ENCODE assay signal across 26 cellular contexts in the genomic region with DNA sequence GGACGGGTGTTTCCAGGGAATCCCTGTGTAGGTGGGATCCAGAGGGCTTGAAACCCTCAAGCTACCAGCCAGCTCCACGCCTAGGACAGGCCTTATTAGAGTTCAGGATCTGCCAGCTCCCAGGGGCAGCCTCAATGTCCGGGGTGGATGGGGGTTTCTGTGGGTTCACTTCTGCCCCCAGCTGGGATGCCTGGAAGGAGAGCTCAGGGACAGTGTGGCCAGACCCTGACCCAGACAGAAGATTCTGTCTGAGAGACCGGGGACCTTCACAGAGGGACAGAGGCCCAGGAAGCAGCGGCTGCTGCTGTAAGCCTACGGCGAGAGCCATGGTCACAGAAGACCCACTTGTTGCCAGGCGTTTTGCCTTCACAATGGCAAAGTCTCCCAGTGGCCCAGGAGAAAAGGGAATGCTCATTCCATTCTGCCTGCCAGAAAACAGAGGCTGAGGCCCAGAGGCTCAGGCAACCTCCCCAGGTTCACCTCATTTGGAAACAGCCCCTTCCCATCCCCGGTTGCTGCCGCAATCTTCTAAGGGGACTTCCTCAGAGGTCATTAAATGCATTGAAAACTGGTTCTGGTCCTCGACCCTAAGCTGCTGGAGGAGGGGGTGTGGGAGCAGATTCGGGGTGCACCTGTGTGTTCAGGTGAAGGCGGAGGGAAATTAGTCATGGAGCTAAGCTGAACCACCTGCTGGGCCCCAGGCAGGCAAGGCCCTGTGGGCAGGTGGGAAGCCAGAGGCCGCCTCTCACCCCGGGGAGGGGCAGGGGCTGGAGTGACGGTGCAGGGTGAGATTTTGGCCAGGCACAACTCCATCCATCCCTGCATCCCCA. TPM values are rescaled to one million over a fixed set of nuclear protein-coding genes. Genes with fewer than 3 reads are reported as not detected.
"Had no signal": no experiment of that assay in that cellular context is flagged by ENCODE, and none has a peak within 500 bp of the region (broad histone marks: within the 10 kb centered on the region; RNA-seq: fewer than 3 reads in every experiment).

No MANE protein-coding gene starts in this region.

- H3K27ac Mint-ChIP-seq: activated naive CD8-positive, alpha-beta T cell; activated T-helper 2 cell treated with anti-CD3 and anti-CD28 coated beads, Interferon-gamma antibody, Interleukin-2, Interleukin-4, amounts not matched to agents 10 μg/mL and 5 μg/mL and 100 μg/mL, durations not matched to agents 14 hours and 24 hours and 36 hours; nephron progenitor cell; T-helper 1 cell treated with Interleukin-12 subunit alpha and Interleukin-12 subunit beta and Interleukin-4 antibody, amounts not matched to agents 30 μg/mL and 1 μg/mL, for 36 hours; WTC11 had no signal

- H3K9me3 Mint-ChIP-seq: activated T-cell treated with anti-CD3 and anti-CD28 coated beads, Interleukin-2, amount 50 U/mL, for 4 hours; activated T-helper 2 cell treated with anti-CD3 and anti-CD28 coated beads, Interferon-gamma antibody, Interleukin-2, Interleukin-4, amounts not matched to agents 10 μg/mL and 5 μg/mL and 100 μg/mL, durations not matched to agents 14 hours and 24 hours and 36 hours; effector memory CD8-positive, alpha-beta T cell; T-helper 1 cell treated with Interleukin-12 subunit alpha and Interleukin-12 subunit beta and Interleukin-4 antibody, amounts not matched to agents 30 μg/mL and 1 μg/mL, for 36 hours had no signal

- DNase-seq: activated CD4-positive, alpha-beta T cell treated with anti-CD3 and anti-CD28 coated beads, Interleukin-2, amount 50 U/mL, for 48 hours; activated CD8-positive, alpha-beta memory T cell treated with anti-CD3 and anti-CD28 coated beads, Interleukin-2, amount 50 U/mL, for 48 hours; activated naive CD4-positive, alpha-beta T cell; activated T-cell treated with anti-CD3 and anti-CD28 coated beads, Interleukin-2, amount 50 U/mL, for 4 hours; central memory CD4-positive, alpha-beta T cell; effector memory CD8-positive, alpha-beta T cell; esophagus squamous epithelium; gastrocnemius medialis; nephron progenitor cell; nucleus accumbens; spleen; stimulated activated CD4-positive, alpha-beta T cell treated with anti-CD3 and anti-CD28 coated beads, Interleukin-4, amount 100 ng/mL, for 1 hour; stimulated activated naive CD4-positive, alpha-beta T cell; T1000; upper lobe of left lung had no signal

- H3K27ac ChIP-seq: adrenal gland, esophagus squamous epithelium, gastrocnemius medialis, spleen, thoracic aorta, upper lobe of left lung had no signal

- H3K27me3 ChIP-seq: adrenal gland, gastrocnemius medialis, upper lobe of left lung had no signal

- H3K4me3 ChIP-seq: adrenal gland, esophagus squamous epithelium, gastrocnemius medialis, lung, thoracic aorta, upper lobe of left lung had no signal

- ATAC-seq: activated T-cell treated with anti-CD3 and anti-CD28 coated beads, Interleukin-2, amount 50 U/mL, for 4 hours; effector memory CD8-positive, alpha-beta T cell; gastrocnemius medialis; WTC11 had no signal

- H3K36me3 ChIP-seq: adrenal gland, esophagus squamous epithelium, gastrocnemius medialis, spleen, thoracic aorta, upper lobe of left lung had no signal

- H3K9me3 ChIP-seq: adrenal gland, esophagus squamous epithelium, gastrocnemius medialis, spleen, thoracic aorta, upper lobe of left lung had no signal

- H3K36me3 Mint-ChIP-seq: activated naive CD8-positive, alpha-beta T cell; WTC11 had no signal

- H3K4me3 Mint-ChIP-seq: activated naive CD8-positive, alpha-beta T cell; activated T-cell treated with anti-CD3 and anti-CD28 coated beads, Interleukin-2, amount 50 U/mL, for 4 hours; T-helper 1 cell treated with Interleukin-12 subunit alpha and Interleukin-12 subunit beta and Interleukin-4 antibody, amounts not matched to agents 30 μg/mL and 1 μg/mL, for 36 hours; WTC11 had no signal

RNA-seq across cellular contexts. Expression of gene KRTAP5-6, which starts 4.9 kb away (rescaled TPM):
- total RNA-seq: activated CD8-positive, alpha-beta memory T cell treated with anti-CD3 and anti-CD28 coated beads for 36 hours; activated T-cell treated with anti-CD3 and anti-CD28 coated beads, Interleukin-2, amount 50 U/mL, for 4 hours; activated T-helper 2 cell treated with anti-CD3 and anti-CD28 coated beads, Interferon-gamma antibody, Interleukin-2, Interleukin-4, amounts not matched to agents 10 μg/mL and 5 μg/mL and 100 μg/mL, durations not matched to agents 14 hours and 24 hours and 36 hours; astrocyte; esophagus squamous epithelium; gastrocnemius medialis; lung; mononuclear cell; renal cortical epithelial cell; spleen; thoracic aorta; upper lobe of left lung had no signal
- polyA plus RNA-seq: adrenal gland, lung, spleen had no signal
